Comparison of ENCODE assay signal across 2 cellular contexts in genomic region chrX:130918498-130918897, GRCh38. TPM values are rescaled to one million over a fixed set of nuclear protein-coding genes. Genes with fewer than 3 reads are reported as not detected.
DNase-seq lines count a peak whose midpoint lies in the region; ATAC-seq, FAIRE-seq and TF ChIP-seq lines count a peak whose summit lies in the region.
"Not testable (repeated sequence)": the region's sequence is repeated elsewhere in the genome, so short reads cannot be mapped to it uniquely, and the experiment has no call there.

No MANE protein-coding gene starts in this region.

- H3K9me1 ChIP-seq in K562 (ENCODE audit: control insufficient read depth, insufficient read depth, low read length) = not testable (repeated sequence)

- not testable (repeated sequence) for H3K4me1 ChIP-seq in K562 (replicated peaks in 1 of 2; ENCODE audit: control insufficient read depth in 2 of 2, insufficient read depth in 2 of 2, low read length in 2 of 2)

- FAIRE-seq in K562 (lab: Jason Lieb, UNC) = not testable (repeated sequence)
- FAIRE-seq in colon (lab: Jason Lieb, UNC) = peak; percentile 36

- H3K27me3 ChIP-seq in K562 (ENCODE audit: control insufficient read depth in 2 of 2, insufficient read depth in 2 of 2, low read length in 2 of 2) = not testable (repeated sequence)

- not testable (repeated sequence) for H3K4me3 ChIP-seq in K562

- H2AFZ ChIP-seq in K562 (ENCODE audit: low read depth, low read length) = not testable (repeated sequence)

- in situ Hi-C loops in K562 (cut with MboI) = loop anchor here (5.0 to 10.0 kb wide), 2 partner anchors 374 to 526 kb away; no protein-coding TSS in a partner anchor

- not testable (repeated sequence) for TF ChIP-seq EP300 in K562 (IDR thresholded peaks at IDR 0.05; ENCODE audit: low read length)

- H3K36me3 ChIP-seq in K562 (ENCODE audit: control insufficient read depth, insufficient read depth, low read length) = not testable (repeated sequence)

- not testable (repeated sequence) for H3K9ac ChIP-seq in K562 (ENCODE audit: insufficient read depth in 1 of 2, low read depth in 2 of 2, low read length in 2 of 2)

- TF ChIP-seq CTCF in K562 (IDR thresholded peaks at IDR 0.05 in 2 of 3, conservative IDR thresholded peaks at IDR 0.05 in 1 of 3; ENCODE audit: insufficient read depth in 2 of 3, low read depth in 1 of 3, low read length in 3 of 3) = not testable (repeated sequence)

- WGBS in K562 (ENCODE audit: insufficient coverage, low coverage, missing lambda C conversion rate) = 0% methylated on average over 2 of the region's 2 CpGs

- H3K27ac ChIP-seq in K562 (ENCODE audit: extremely low read depth, low read depth, low read length) = not testable (repeated sequence)

- BruUV-seq in K562 (replicated peaks; lab: Mats Ljungman, UMichigan) = not testable (repeated sequence)

- not testable (repeated sequence) for H3K9me3 ChIP-seq in K562 (replicated peaks; ENCODE audit: control insufficient read depth, insufficient read depth, low read depth, low read length)

- intact Hi-C loops in K562 (cut with micrococcal nuclease) = not testable (repeated sequence)

- TF ChIP-seq POLR2A in K562 (conservative IDR thresholded peaks at IDR 0.05) = not testable (repeated sequence)

- POLR2A ChIA-PET in K562 (lab: Yijun Ruan, JAX) = not testable (repeated sequence)

- H3K79me2 ChIP-seq in K562 (ENCODE audit: control insufficient read depth, insufficient read depth, low read length) = not testable (repeated sequence)

- DNase-seq in K562 (ENCODE audit: extremely low read depth in 1 of 4, low spot score in 3 of 4) = not testable (repeated sequence)

- not testable (repeated sequence) for H3K4me2 ChIP-seq in K562 (ENCODE audit: insufficient read depth, low read length)

- not testable (repeated sequence) for H4K20me1 ChIP-seq in K562 (replicated peaks; ENCODE audit: control insufficient read depth, insufficient read depth, low read length)

- not testable (repeated sequence) for TF ChIP-seq RAD21 in K562 (CRISPR knock-in tag; conservative IDR thresholded peaks at IDR 0.05 in 1 of 2, IDR thresholded peaks at IDR 0.05 in 1 of 2)

- ATAC-seq in K562 = not testable (repeated sequence)

- CTCF ChIA-PET in K562 (lab: Yijun Ruan, JAX; ENCODE audit: low intra/inter-chr PET ratio) = not testable (repeated sequence)

TF ChIP-seq in K562, 482 proteins besides CTCF, POLR2A, EP300 and RAD21:
- peak; percentile 95 for TF ChIP-seq ZNF431 (CRISPR knock-in tag; IDR thresholded peaks at IDR 0.05)

RNA-seq across cellular contexts. Expression of gene ENOX2, which starts 15.5 kb away (rescaled TPM):
- total RNA-seq in K562 (2011; cell fraction: chromatin; rRNA removed; ENCODE audit: low replicate concordance) = 9.7 and 14.3 TPM in 2 replicates
- 3.6 and 4.3 TPM in 2 replicates for total RNA-seq in K562 (2011; cell fraction: nucleolus; rRNA removed)
- 5.9 and 7.3 TPM in 2 replicates for total RNA-seq in K562 (2011; cell fraction: nucleoplasm; rRNA removed)
- 10.3 and 14.5 TPM in 2 replicates for total RNA-seq in K562 (2014; rRNA removed)
- 15.6 and 17.1 TPM in 2 replicates for total RNA-seq in K562 (2014; rRNA removed; fragmentation: Illumina TruSeq; extraction: Trizol)
- total RNA-seq in K562 (2015; rRNA removed; fragmentation: Illumina TruSeq; extraction: Trizol) = 13.3 and 13.8 TPM in 2 replicates
- 16.7 and 17.5 TPM in 2 replicates for total RNA-seq in K562 (2021)
- 18.0 and 24.0 TPM in 2 replicates for polyA plus RNA-seq in K562 (2011; rRNA removed)
- polyA plus RNA-seq in K562 (2011; cell fraction: cytosol; rRNA removed) = 8.3 and 10.0 TPM in 2 replicates
- 7.5 TPM in 2 replicates for polyA plus RNA-seq in K562 (2011; cell fraction: nucleus; rRNA removed)
- polyA plus RNA-seq in K562 (2012) = 14.7 and 16.3 TPM in 2 replicates
- 16.5 and 18.3 TPM in 2 replicates for polyA plus RNA-seq in K562 (2014; fragmentation: Illumina TruSeq; extraction: Trizol)
- polyA plus RNA-seq in K562 (2014; fragmentation: Nextera tagmentation; extraction: Ambion mirVana) = 1 to 10 TPM; 8.4 TPM
- polyA plus RNA-seq in K562 (2014; rRNA removed) = 6.1 and 8.3 TPM in 2 replicates
- 29.4 and 32.7 TPM in 2 replicates for polyA minus RNA-seq in K562 (2011; rRNA and poly(A)+ RNA removed)
- polyA minus RNA-seq in K562 (2011; cell fraction: cytosol; rRNA and poly(A)+ RNA removed) = 10.1 and 10.5 TPM in 2 replicates
- polyA minus RNA-seq in K562 (2011; cell fraction: nucleus; rRNA and poly(A)+ RNA removed) = 5.1 and 9.6 TPM in 2 replicates
